ENCODE assay signal across 7 cellular contexts in genomic region chr19:39408392-39409206, GRCh38. TPM values are rescaled to one million over a fixed set of nuclear protein-coding genes. Genes with fewer than 3 reads are reported as not detected.
A peak's percentile ranks its signal among the peaks of the same experiment; 100 is the strongest.
DNase-seq lines count a peak whose midpoint lies in the region; ATAC-seq, FAIRE-seq and TF ChIP-seq lines count a peak whose summit lies in the region.

No MANE protein-coding gene starts in this region.

- peaks cover 20% of the 10 kb centered on the region; the same call in 1 of the 2 replicates for H4K20me1 ChIP-seq in HepG2 (ENCODE audit: insufficient read depth, low read length)

- peak overlapping the region; percentile 97 to 98 (median 97) for H3K4me3 ChIP-seq in HepG2 (replicated peaks in 1 of 3; ENCODE audit: insufficient read depth in 1 of 3, low read depth in 2 of 3, low read length in 3 of 3)
- H3K4me3 ChIP-seq in transverse colon = peak overlapping the region; percentile 66 to 86 (median 84)

- TF ChIP-seq RAD21 in HepG2 (CRISPR knock-in tag; IDR thresholded peaks at IDR 0.05) = no peak

- no peak for FAIRE-seq in HepG2 (lab: Jason Lieb, UNC)

- H3K27me3 ChIP-seq in HepG2 (ENCODE audit: control insufficient read depth in 1 of 2, insufficient read depth in 2 of 2, low read length in 2 of 2) = no peaks in the 10 kb centered on the region; a peak in 1 of 5 replicates
- H3K27me3 ChIP-seq in transverse colon = peaks cover 9% of the 10 kb centered on the region

- no peak overlapping the region for H2AFZ ChIP-seq in HepG2 (ENCODE audit: low read length)

- peak overlapping the region; percentile 86 for H3K27ac ChIP-seq in HepG2 (ENCODE audit: extremely low read length, insufficient read depth, low read length)
- peak overlapping the region; percentile 98 to 100 (median 99) for H3K27ac ChIP-seq in transverse colon

- H3K4me1 ChIP-seq in HepG2 (ENCODE audit: insufficient read depth, low read length) (peaks cover 40% of the 10 kb centered on the region), transverse colon (peaks cover 21 to 51% (median 49%) of the 10 kb centered on the region in 4 donors)

- intact Hi-C loops in HepG2 (cut with micrococcal nuclease; ENCODE audit: unreplicated experiment) (no loop called here), transverse colon (cut with DNase I; ENCODE audit: low total_unique reads) (no loop called here)

- TF ChIP-seq EP300 in HepG2 (IDR thresholded peaks at IDR 0.05; ENCODE audit: low read depth in 2 of 2, low read length in 2 of 2) = no peak
- TF ChIP-seq EP300 in HepG2 (CRISPR knock-in tag; IDR thresholded peaks at IDR 0.05; ENCODE audit: borderline replicate concordance) = no peak
- TF ChIP-seq EP300 in transverse colon (IDR thresholded peaks at IDR 0.05; ENCODE audit: low read depth) = peak; percentile 21

- peak overlapping the region; percentile 92 for H3K9ac ChIP-seq in HepG2 (ENCODE audit: insufficient read depth, low read depth, low read length)

- CTCF ChIA-PET in HepG2 (lab: Yijun Ruan, JAX; ENCODE audit: low intra/inter-chr PET ratio, low total read pairs) = no interaction called here

- H3K9me3 ChIP-seq in HepG2 (ENCODE audit: low read length) (no peaks in the 10 kb centered on the region), transverse colon (no peaks in the 10 kb centered on the region)

- POLR2A ChIA-PET in HepG2 (lab: Yijun Ruan, JAX) = interaction anchor here (0.9 to 5.8 kb wide), 5 partner anchors 11 to 37 kb away, joined by 3 to 117 read pairs (median 15); partner anchors contain the start of genes MED29, PAF1, RPS16 and SUPT5H

- DNase-seq in NCI-H345 (lab: John Stamatoyannopoulos, UW) (peak; percentile 61), astrocyte of the hippocampus (ENCODE audit: low read depth, low spot score) (peak; percentile 39), HepG2 (ENCODE audit: low spot score) (no peak), transverse colon (peak; percentile 61)

- H3K79me2 ChIP-seq in HepG2 (ENCODE audit: insufficient read depth, low read length) = peaks cover 35% of the 10 kb centered on the region

- no peak for TF ChIP-seq CTCF in HepG2 (CRISPR knock-in tag; IDR thresholded peaks at IDR 0.05)
- TF ChIP-seq CTCF in transverse colon (IDR thresholded peaks at IDR 0.05) = no peak

- no peak for ATAC-seq in HepG2
- no peak for ATAC-seq in HG03378 (IDR thresholded peaks at IDR 0.05; ENCODE audit: unreplicated experiment)
- ATAC-seq in GM18873 (IDR thresholded peaks at IDR 0.05; ENCODE audit: low FRiP score, unreplicated experiment) = no peak

- in situ Hi-C loops in GM18951 (cut with MboI; ENCODE audit: low sequenced_read_pairs, unreplicated experiment) = no loop called here
- in situ Hi-C loops in HepG2 (cut with HindIII; ENCODE audit: extremely low pct_ligation_motif_present, low pct_unique_long_range_greater_than_20kb) = no loop called here
- in situ Hi-C loops in transverse colon (cut with MboI; ENCODE audit: low pct_ligation_motif_present in 1 of 4, low pct_unique_long_range_greater_than_20kb in 1 of 4, low sequenced_read_pairs in 3 of 4) = no loop called here

- TF ChIP-seq POLR2A in GM18951 (IDR thresholded peaks at IDR 0.05; ENCODE audit: extremely low read depth, insufficient read depth, insufficient read length) = peak; percentile 54
- no peak; a peak in 1 of 4 replicates for TF ChIP-seq POLR2A in HepG2 (IDR thresholded peaks at IDR 0.05; ENCODE audit: insufficient read depth in 1 of 2, low read depth in 2 of 2, low read length in 2 of 2)
- TF ChIP-seq POLR2A in transverse colon (IDR thresholded peaks at IDR 0.05) = peak; percentile 29

- peak overlapping the region; percentile 87 for H3K4me2 ChIP-seq in HepG2 (ENCODE audit: low read depth, low read length)

- H3K36me3 ChIP-seq in HepG2 (replicated peaks in 1 of 2; ENCODE audit: control insufficient read depth in 1 of 2, insufficient read depth in 2 of 2, low read length in 2 of 2) (peaks cover 0 to 3% of the 10 kb centered on the region in 2 experiments; a peak in 1 of 5 replicates), transverse colon (peaks cover 0 to 14% (median 8%) of the 10 kb centered on the region in 4 donors)

- 51% methylated on average over 20 of the region's 20 CpGs for WGBS in HepG2 (ENCODE audit: low lambda C conversion rate)
- 0 to 13% methylated on average over 2 to 16 of the region's 20 CpGs for WGBS in transverse colon (ENCODE audit: low coverage in 1 of 2), 2 donors

- TSS peak; percentile 56 for BruUV-seq in HepG2 (replicated peaks; lab: Mats Ljungman, UMichigan)

RNA-seq across cellular contexts. Expression of gene ZFP36, which starts 2.0 kb away (rescaled TPM):
- total RNA-seq in HepG2 (2016; rRNA removed; fragmentation: Illumina TruSeq; extraction: Trizol) = 0.81 and 1.7 TPM in 2 replicates
- total RNA-seq in HepG2 (2016; cell fraction: cytosol; rRNA removed; fragmentation: Illumina TruSeq; extraction: Trizol; ENCODE audit: low read depth) = 1.2 and 1.4 TPM in 2 replicates
- total RNA-seq in HepG2 (2016; cell fraction: insoluble cytoplasmic fraction; rRNA removed; fragmentation: Illumina TruSeq; extraction: Trizol) = 0.52 and 1.3 TPM in 2 replicates
- 1.9 and 2.1 TPM in 2 replicates for total RNA-seq in HepG2 (2016; cell fraction: membrane; rRNA removed; fragmentation: Illumina TruSeq; extraction: Trizol)
- 1.1 and 2.6 TPM in 2 replicates for total RNA-seq in HepG2 (2016; cell fraction: nucleus; rRNA removed; fragmentation: Illumina TruSeq; extraction: Trizol)
- 1.4 and 2.1 TPM in 2 replicates for polyA plus RNA-seq in HepG2 (2011; rRNA removed)
- polyA plus RNA-seq in HepG2 (2011; cell fraction: cytosol; rRNA removed) = 2.1 TPM in 2 replicates
- 10.8 and 12.7 TPM in 2 replicates for polyA plus RNA-seq in HepG2 (2011; cell fraction: nucleus; rRNA removed)
- polyA plus RNA-seq in HepG2 (2012) = 9.4 and 10.6 TPM in 2 replicates
- polyA plus RNA-seq in HepG2 (2016; cell fraction: cytosol; fragmentation: Illumina TruSeq; extraction: Trizol; ENCODE audit: low read depth) = 1.1 and 1.3 TPM in 2 replicates
- 2.3 and 4.1 TPM in 2 replicates for polyA plus RNA-seq in HepG2 (2016; cell fraction: insoluble cytoplasmic fraction; fragmentation: Illumina TruSeq; extraction: Trizol; ENCODE audit: low read depth)
- polyA plus RNA-seq in HepG2 (2016; cell fraction: membrane; fragmentation: Illumina TruSeq; extraction: Trizol; ENCODE audit: low read depth) = 1.9 and 2.8 TPM in 2 replicates
- polyA plus RNA-seq in HepG2 (2016; cell fraction: nucleus; fragmentation: Illumina TruSeq; extraction: Trizol; ENCODE audit: insufficient read depth, low read depth) = 6.2 and 8.4 TPM in 2 replicates
- 4.1 and 5.5 TPM in 2 replicates for polyA minus RNA-seq in HepG2 (2011; rRNA and poly(A)+ RNA removed; ENCODE audit: low replicate concordance)
- polyA minus RNA-seq in HepG2 (2011; cell fraction: cytosol; rRNA and poly(A)+ RNA removed) = 7.8 and 9.2 TPM in 2 replicates
- polyA minus RNA-seq in HepG2 (2011; cell fraction: nucleus; rRNA and poly(A)+ RNA removed) = 4.1 and 6.0 TPM in 2 replicates
- 100 to 1,000 TPM; 280 to 924 (median 309) TPM for total RNA-seq in transverse colon

RNA-seq across cellular contexts. Expression of gene PLEKHG2, which starts 3.9 kb away (rescaled TPM):
- total RNA-seq in HepG2 (2016; rRNA removed; fragmentation: Illumina TruSeq; extraction: Trizol) (3.6 and 5.2 TPM in 2 replicates), transverse colon (10 to 100 TPM in 2 of 4 donors, 1 to 10 TPM in 2; 6.1 to 27.7 (median 11.9) TPM)
- 0.51 and 1.9 TPM in 2 replicates for total RNA-seq in HepG2 (2016; cell fraction: cytosol; rRNA removed; fragmentation: Illumina TruSeq; extraction: Trizol; ENCODE audit: low read depth)
- 3.1 and 4.0 TPM in 2 replicates for total RNA-seq in HepG2 (2016; cell fraction: insoluble cytoplasmic fraction; rRNA removed; fragmentation: Illumina TruSeq; extraction: Trizol)
- 2.0 and 3.5 TPM in 2 replicates for total RNA-seq in HepG2 (2016; cell fraction: membrane; rRNA removed; fragmentation: Illumina TruSeq; extraction: Trizol)
- total RNA-seq in HepG2 (2016; cell fraction: nucleus; rRNA removed; fragmentation: Illumina TruSeq; extraction: Trizol) = 6.8 TPM in 2 replicates
- polyA plus RNA-seq in HepG2 (2011; rRNA removed) = 6.8 and 7.8 TPM in 2 replicates
- 1.9 and 2.4 TPM in 2 replicates for polyA plus RNA-seq in HepG2 (2011; cell fraction: cytosol; rRNA removed)
- polyA plus RNA-seq in HepG2 (2011; cell fraction: nucleus; rRNA removed) = 30.6 and 32.3 TPM in 2 replicates
- 5.1 and 11.3 TPM in 2 replicates for polyA plus RNA-seq in HepG2 (2012)
- 0.75 and 1.5 TPM in 2 replicates for polyA plus RNA-seq in HepG2 (2016; cell fraction: cytosol; fragmentation: Illumina TruSeq; extraction: Trizol; ENCODE audit: low read depth)
- 2.8 and 5.1 TPM in 2 replicates for polyA plus RNA-seq in HepG2 (2016; cell fraction: insoluble cytoplasmic fraction; fragmentation: Illumina TruSeq; extraction: Trizol; ENCODE audit: low read depth)
- polyA plus RNA-seq in HepG2 (2016; cell fraction: membrane; fragmentation: Illumina TruSeq; extraction: Trizol; ENCODE audit: low read depth) = 2.6 and 3.5 TPM in 2 replicates
- polyA plus RNA-seq in HepG2 (2016; cell fraction: nucleus; fragmentation: Illumina TruSeq; extraction: Trizol; ENCODE audit: insufficient read depth, low read depth) = 17.4 and 28.3 TPM in 2 replicates
- polyA minus RNA-seq in HepG2 (2011; rRNA and poly(A)+ RNA removed; ENCODE audit: low replicate concordance) = 6.5 and 8.4 TPM in 2 replicates
- 6.3 and 8.3 TPM in 2 replicates for polyA minus RNA-seq in HepG2 (2011; cell fraction: cytosol; rRNA and poly(A)+ RNA removed)
- polyA minus RNA-seq in HepG2 (2011; cell fraction: nucleus; rRNA and poly(A)+ RNA removed) = 18.9 and 20.1 TPM in 2 replicates

RNA-seq across cellular contexts. Expression of gene MED29, which starts 17.4 kb away (rescaled TPM):
- total RNA-seq in HepG2 (2016; rRNA removed; fragmentation: Illumina TruSeq; extraction: Trizol) (14.0 and 18.1 TPM in 2 replicates), transverse colon (10 to 100 TPM; 22.8 to 37.4 (median 27.8) TPM)
- 3.3 and 3.4 TPM in 2 replicates for total RNA-seq in HepG2 (2016; cell fraction: cytosol; rRNA removed; fragmentation: Illumina TruSeq; extraction: Trizol; ENCODE audit: low read depth)
- 14.6 and 16.5 TPM in 2 replicates for total RNA-seq in HepG2 (2016; cell fraction: insoluble cytoplasmic fraction; rRNA removed; fragmentation: Illumina TruSeq; extraction: Trizol)
- 8.2 and 8.3 TPM in 2 replicates for total RNA-seq in HepG2 (2016; cell fraction: membrane; rRNA removed; fragmentation: Illumina TruSeq; extraction: Trizol)
- total RNA-seq in HepG2 (2016; cell fraction: nucleus; rRNA removed; fragmentation: Illumina TruSeq; extraction: Trizol) = 6.8 and 6.9 TPM in 2 replicates
- polyA plus RNA-seq in HepG2 (2011; rRNA removed) = 19.7 and 23.7 TPM in 2 replicates
- polyA plus RNA-seq in HepG2 (2011; cell fraction: cytosol; rRNA removed) = 23.2 and 27.9 TPM in 2 replicates
- polyA plus RNA-seq in HepG2 (2011; cell fraction: nucleus; rRNA removed) = 16.6 and 20.4 TPM in 2 replicates
- polyA plus RNA-seq in HepG2 (2012) = 12.2 and 13.4 TPM in 2 replicates
- polyA plus RNA-seq in HepG2 (2016; cell fraction: cytosol; fragmentation: Illumina TruSeq; extraction: Trizol; ENCODE audit: low read depth) = 3.1 TPM in 2 replicates
- 18.4 and 20.3 TPM in 2 replicates for polyA plus RNA-seq in HepG2 (2016; cell fraction: insoluble cytoplasmic fraction; fragmentation: Illumina TruSeq; extraction: Trizol; ENCODE audit: low read depth)
- 6.3 and 7.9 TPM in 2 replicates for polyA plus RNA-seq in HepG2 (2016; cell fraction: membrane; fragmentation: Illumina TruSeq; extraction: Trizol; ENCODE audit: low read depth)
- 14.1 and 15.8 TPM in 2 replicates for polyA plus RNA-seq in HepG2 (2016; cell fraction: nucleus; fragmentation: Illumina TruSeq; extraction: Trizol; ENCODE audit: insufficient read depth, low read depth)
- polyA minus RNA-seq in HepG2 (2011; rRNA and poly(A)+ RNA removed; ENCODE audit: low replicate concordance) = 44.1 and 48.3 TPM in 2 replicates
- polyA minus RNA-seq in HepG2 (2011; cell fraction: cytosol; rRNA and poly(A)+ RNA removed) = 10.6 and 11.3 TPM in 2 replicates
- polyA minus RNA-seq in HepG2 (2011; cell fraction: nucleus; rRNA and poly(A)+ RNA removed) = 10.1 and 13.1 TPM in 2 replicates

RNA-seq across cellular contexts. Expression of gene PAF1, which starts 17.7 kb away (rescaled TPM):
- total RNA-seq in HepG2 (2016; rRNA removed; fragmentation: Illumina TruSeq; extraction: Trizol) = 30.2 and 31.0 TPM in 2 replicates
- total RNA-seq in HepG2 (2016; cell fraction: cytosol; rRNA removed; fragmentation: Illumina TruSeq; extraction: Trizol; ENCODE audit: low read depth) = 4.3 and 4.6 TPM in 2 replicates
- 25.2 and 33.6 TPM in 2 replicates for total RNA-seq in HepG2 (2016; cell fraction: insoluble cytoplasmic fraction; rRNA removed; fragmentation: Illumina TruSeq; extraction: Trizol)
- total RNA-seq in HepG2 (2016; cell fraction: membrane; rRNA removed; fragmentation: Illumina TruSeq; extraction: Trizol) = 7.2 and 8.9 TPM in 2 replicates
- 17.1 and 20.6 TPM in 2 replicates for total RNA-seq in HepG2 (2016; cell fraction: nucleus; rRNA removed; fragmentation: Illumina TruSeq; extraction: Trizol)
- 30.3 and 31.1 TPM in 2 replicates for polyA plus RNA-seq in HepG2 (2011; rRNA removed)
- 23.2 and 28.5 TPM in 2 replicates for polyA plus RNA-seq in HepG2 (2011; cell fraction: cytosol; rRNA removed)
- 46.4 and 51.2 TPM in 2 replicates for polyA plus RNA-seq in HepG2 (2011; cell fraction: nucleus; rRNA removed)
- 31.0 and 32.0 TPM in 2 replicates for polyA plus RNA-seq in HepG2 (2012)
- polyA plus RNA-seq in HepG2 (2016; cell fraction: cytosol; fragmentation: Illumina TruSeq; extraction: Trizol; ENCODE audit: low read depth) = 4.2 and 4.5 TPM in 2 replicates
- polyA plus RNA-seq in HepG2 (2016; cell fraction: insoluble cytoplasmic fraction; fragmentation: Illumina TruSeq; extraction: Trizol; ENCODE audit: low read depth) = 45.7 and 53.2 TPM in 2 replicates
- 7.1 and 7.8 TPM in 2 replicates for polyA plus RNA-seq in HepG2 (2016; cell fraction: membrane; fragmentation: Illumina TruSeq; extraction: Trizol; ENCODE audit: low read depth)
- 51.5 and 52.7 TPM in 2 replicates for polyA plus RNA-seq in HepG2 (2016; cell fraction: nucleus; fragmentation: Illumina TruSeq; extraction: Trizol; ENCODE audit: insufficient read depth, low read depth)
- 32.5 and 51.4 TPM in 2 replicates for polyA minus RNA-seq in HepG2 (2011; rRNA and poly(A)+ RNA removed; ENCODE audit: low replicate concordance)
- 17.1 and 19.9 TPM in 2 replicates for polyA minus RNA-seq in HepG2 (2011; cell fraction: cytosol; rRNA and poly(A)+ RNA removed)
- polyA minus RNA-seq in HepG2 (2011; cell fraction: nucleus; rRNA and poly(A)+ RNA removed) = 30.1 and 33.9 TPM in 2 replicates
- total RNA-seq in transverse colon = 10 to 100 TPM; 37.8 to 71.2 (median 43.0) TPM

RNA-seq across cellular contexts. Expression of gene RPS16, which starts 27.1 kb away (rescaled TPM):
- 488 and 790 TPM in 2 replicates for total RNA-seq in HepG2 (2016; rRNA removed; fragmentation: Illumina TruSeq; extraction: Trizol)
- total RNA-seq in HepG2 (2016; cell fraction: cytosol; rRNA removed; fragmentation: Illumina TruSeq; extraction: Trizol; ENCODE audit: low read depth) = 875 and 1,100 TPM in 2 replicates
- total RNA-seq in HepG2 (2016; cell fraction: insoluble cytoplasmic fraction; rRNA removed; fragmentation: Illumina TruSeq; extraction: Trizol) = 524 and 648 TPM in 2 replicates
- total RNA-seq in HepG2 (2016; cell fraction: membrane; rRNA removed; fragmentation: Illumina TruSeq; extraction: Trizol) = 1,389 and 1,434 TPM in 2 replicates
- 216 and 289 TPM in 2 replicates for total RNA-seq in HepG2 (2016; cell fraction: nucleus; rRNA removed; fragmentation: Illumina TruSeq; extraction: Trizol)
- polyA plus RNA-seq in HepG2 (2011; rRNA removed) = 2,583 and 2,596 TPM in 2 replicates
- polyA plus RNA-seq in HepG2 (2011; cell fraction: cytosol; rRNA removed) = 6,196 and 9,335 TPM in 2 replicates
- polyA plus RNA-seq in HepG2 (2011; cell fraction: nucleus; rRNA removed) = 2,074 and 2,083 TPM in 2 replicates
- polyA plus RNA-seq in HepG2 (2012) = 3,042 and 3,601 TPM in 2 replicates
- 3,994 and 4,562 TPM in 2 replicates for polyA plus RNA-seq in HepG2 (2016; cell fraction: cytosol; fragmentation: Illumina TruSeq; extraction: Trizol; ENCODE audit: low read depth)
- 2,744 and 2,812 TPM in 2 replicates for polyA plus RNA-seq in HepG2 (2016; cell fraction: insoluble cytoplasmic fraction; fragmentation: Illumina TruSeq; extraction: Trizol; ENCODE audit: low read depth)
- polyA plus RNA-seq in HepG2 (2016; cell fraction: membrane; fragmentation: Illumina TruSeq; extraction: Trizol; ENCODE audit: low read depth) = 5,655 and 5,989 TPM in 2 replicates
- polyA plus RNA-seq in HepG2 (2016; cell fraction: nucleus; fragmentation: Illumina TruSeq; extraction: Trizol; ENCODE audit: insufficient read depth, low read depth) = 1,642 and 1,701 TPM in 2 replicates
- 2,434 and 2,985 TPM in 2 replicates for polyA minus RNA-seq in HepG2 (2011; rRNA and poly(A)+ RNA removed; ENCODE audit: low replicate concordance)
- 1,333 and 1,373 TPM in 2 replicates for polyA minus RNA-seq in HepG2 (2011; cell fraction: cytosol; rRNA and poly(A)+ RNA removed)
- 311 and 415 TPM in 2 replicates for polyA minus RNA-seq in HepG2 (2011; cell fraction: nucleus; rRNA and poly(A)+ RNA removed)
- total RNA-seq in transverse colon = 1,000 to 10,000 TPM in 3 of 4 donors, 100 to 1,000 TPM in 1; 718 to 1,665 (median 1,335) TPM

Comparison
In these comparisons a context has a peak if more than half of its experiments do, and no peak if none do; other contexts are left out.
1. POLR2A ChIP-seq: peak in GM18951 (single experiment) and transverse colon (single experiment); none in HepG2 (0 of 2).
2. RNA of gene ZFP36, which starts 2.0 kb away (total RNA-seq): 280 to 924 TPM in transverse colon; 0.52 to 2.6 TPM in HepG2; every median in the first group is over 10 times any median in the second.